Comparison of ENCODE assay signal across 19 cellular contexts in the genomic region with DNA sequence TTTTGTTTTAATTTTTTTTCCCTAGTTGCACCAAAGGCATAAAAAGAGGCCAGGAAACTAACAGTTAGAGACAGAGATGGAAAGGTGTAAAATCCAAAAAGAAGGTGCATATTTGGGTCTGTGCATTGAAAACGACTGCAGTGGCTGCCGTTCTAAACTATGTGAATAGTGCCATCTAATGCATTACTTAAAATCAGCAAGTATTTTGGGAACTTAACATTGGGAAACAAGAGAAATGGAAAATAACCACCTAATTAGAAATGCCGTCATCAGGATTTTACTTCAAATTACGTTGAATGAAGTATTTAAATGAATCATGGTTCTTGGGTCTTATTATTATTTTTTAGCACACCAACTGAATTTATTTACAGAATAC.
A peak's percentile ranks its signal among the peaks of the same experiment; 100 is the strongest.
DNase-seq lines count a peak whose midpoint lies in the region; ATAC-seq and TF ChIP-seq lines count a peak whose summit lies in the region.
"Had no signal": no experiment of that assay in that cellular context is flagged by ENCODE, and none has a peak within 500 bp of the region (broad histone marks: within the 10 kb centered on the region; RNA-seq: fewer than 3 reads in every experiment).

No MANE protein-coding gene starts in this region.

- no peaks in the 10 kb centered on the region for H3K9me3 ChIP-seq in Caco-2
- peaks cover 0 to 3% (median 0%) of the 10 kb centered on the region in 3 experiments for H3K9me3 ChIP-seq in naive thymus-derived CD4-positive, alpha-beta T cell (ENCODE audit: control insufficient read depth in 2 of 3, low read length in 3 of 3)

- no TSS peak for BruUV-seq in Caco-2 (replicated peaks; lab: Mats Ljungman, UMichigan)

- no peak for DNase-seq in Caco-2
- peak; percentile 8 for DNase-seq in MV-4-11 (lab: John Stamatoyannopoulos, UW)
- no peak for DNase-seq in astrocyte of the spinal cord (ENCODE audit: low read depth, low spot score)
- DNase-seq in neural crest cell (ENCODE audit: low read depth, low spot score) = no peak
- DNase-seq in NK-92 (lab: John Stamatoyannopoulos, UW; ENCODE audit: unreplicated experiment) = no peak
- DNase-seq in naive thymus-derived CD4-positive, alpha-beta T cell = no peak
- DNase-seq: activated CD4-positive, alpha-beta T cell treated with anti-CD3 and anti-CD28 coated beads for 4 hours; activated CD8-positive, alpha-beta memory T cell treated with anti-CD3 and anti-CD28 coated beads, Interleukin-2, amount 50 U/mL, for 4 hours; activated gamma-delta T cell; AML-193; foreskin fibroblast; KG1; NCI-H1105; Right ventricle myocardium superior; stimulated activated CD4-positive, alpha-beta T cell treated with anti-CD3 and anti-CD28 coated beads, Interleukin-4, amount 100 ng/mL, for 1 hour; T-helper 2 cell had no signal

- H3K27me3 ChIP-seq in Caco-2 (replicated peaks; ENCODE audit: control insufficient read depth, insufficient read depth, low read length) = no peaks in the 10 kb centered on the region
- H3K27me3 ChIP-seq in naive thymus-derived CD4-positive, alpha-beta T cell (ENCODE audit: control insufficient read depth in 2 of 2, insufficient read depth in 2 of 2, low read length in 2 of 2) = no peaks in the 10 kb centered on the region

- peaks cover 61% of the 10 kb centered on the region for H3K4me1 ChIP-seq in Caco-2
- no peaks in the 10 kb centered on the region for H3K4me1 ChIP-seq in naive thymus-derived CD4-positive, alpha-beta T cell (ENCODE audit: control insufficient read depth in 2 of 2, insufficient read depth in 2 of 2, low read length in 2 of 2)
- H3K4me1 ChIP-seq: parathyroid adenoma had no signal

- POLR2A ChIA-PET in Caco-2 (lab: Charles Lee) = no interaction called here
- POLR2A ChIA-PET in naive thymus-derived CD4-positive, alpha-beta T cell (lab: Charles Lee) = no interaction called here

- intact Hi-C loops in Caco-2 (cut with micrococcal nuclease; ENCODE audit: unreplicated experiment) = loop anchor here (1.0 kb wide), 2 partner anchors 24 to 80 kb away; no protein-coding TSS in a partner anchor
- intact Hi-C loops in naive thymus-derived CD4-positive, alpha-beta T cell (cut with micrococcal nuclease) = no loop called here

- H3K36me3 Mint-ChIP-seq in Caco-2 (ENCODE audit: insufficient read depth, unreplicated experiment) = peaks cover 15% of the 10 kb centered on the region
- H3K36me3 Mint-ChIP-seq in neural crest cell (ENCODE audit: low read depth) = peaks cover 14% of the 10 kb centered on the region
- H3K36me3 Mint-ChIP-seq in naive thymus-derived CD4-positive, alpha-beta T cell = no peaks in the 10 kb centered on the region

- ATAC-seq in naive thymus-derived CD4-positive, alpha-beta T cell = no peak
- no peak for ATAC-seq in HG03460 (IDR thresholded peaks at IDR 0.05; ENCODE audit: unreplicated experiment)

- CTCF ChIA-PET in Caco-2 (lab: Charles Lee) = interaction anchor here (1.0 to 2.0 kb wide), 5 partner anchors 15 to 90 kb away, joined by 3 to 13 read pairs (median 7); no protein-coding TSS in a partner anchor
- CTCF ChIA-PET in naive thymus-derived CD4-positive, alpha-beta T cell (lab: Charles Lee) = no interaction called here

- H3K4me3 Mint-ChIP-seq in Caco-2 (ENCODE audit: unreplicated experiment) (no peak overlapping the region), neural crest cell (peak overlapping the region; percentile 46)
- no peak overlapping the region for H3K4me3 Mint-ChIP-seq in naive thymus-derived CD4-positive, alpha-beta T cell

- H3K9me3 Mint-ChIP-seq in Caco-2 (ENCODE audit: unreplicated experiment) = no peaks in the 10 kb centered on the region
- H3K9me3 Mint-ChIP-seq in neural crest cell = peaks cover 9% of the 10 kb centered on the region
- peaks cover 0 to 8% (median 0%) of the 10 kb centered on the region in 11 donors for H3K9me3 Mint-ChIP-seq in naive thymus-derived CD4-positive, alpha-beta T cell

- peak; percentile 36 to 54 for TF ChIP-seq CTCF in Caco-2 (IDR thresholded peaks at IDR 0.05; ENCODE audit: insufficient read depth in 1 of 2, low read depth in 1 of 2, low read length in 1 of 2, severe bottlenecking in 1 of 2, unreplicated experiment in 1 of 2)
- TF ChIP-seq CTCF in astrocyte of the spinal cord (IDR thresholded peaks at IDR 0.05; ENCODE audit: low read depth, low read length) = peak; percentile 3
- peak; percentile 50 for TF ChIP-seq CTCF in neural crest cell (conservative IDR thresholded peaks at IDR 0.05)

- H3K4me1 Mint-ChIP-seq in Caco-2 (ENCODE audit: low read depth, unreplicated experiment) (peaks cover 48% of the 10 kb centered on the region), neural crest cell (peaks cover 75% of the 10 kb centered on the region)
- H3K4me1 Mint-ChIP-seq in naive thymus-derived CD4-positive, alpha-beta T cell = no peaks in the 10 kb centered on the region

- H3K36me3 ChIP-seq in Caco-2 (ENCODE audit: control insufficient read depth, insufficient read depth, low read length) = no peaks in the 10 kb centered on the region; the same call in 1 of the 2 replicates
- H3K36me3 ChIP-seq in naive thymus-derived CD4-positive, alpha-beta T cell (ENCODE audit: control insufficient read depth in 2 of 3, insufficient read depth in 3 of 3, low read length in 3 of 3) = no peaks in the 10 kb centered on the region

- H3K27ac ChIP-seq in naive thymus-derived CD4-positive, alpha-beta T cell (ENCODE audit: low read depth, low read length) = no peak overlapping the region
- H3K27ac ChIP-seq: HL-60, parathyroid adenoma had no signal

- in situ Hi-C loops in astrocyte of the spinal cord (cut with HindIII; ENCODE audit: low sequenced_read_pairs) = no loop called here

- H3K27ac Mint-ChIP-seq in Caco-2 (ENCODE audit: unreplicated experiment) = no peak overlapping the region
- H3K27ac Mint-ChIP-seq in neural crest cell (ENCODE audit: unreplicated experiment) = peak overlapping the region; percentile 29
- no peak overlapping the region for H3K27ac Mint-ChIP-seq in naive thymus-derived CD4-positive, alpha-beta T cell

- H3K4me3 ChIP-seq in Caco-2 (ENCODE audit: low read depth, low read length) (no peak overlapping the region), astrocyte of the spinal cord (ENCODE audit: low read depth, low read length) (no peak overlapping the region)
- no peak overlapping the region for H3K4me3 ChIP-seq in naive thymus-derived CD4-positive, alpha-beta T cell (ENCODE audit: low read length)

- H3K27me3 Mint-ChIP-seq in Caco-2 (ENCODE audit: insufficient read depth, unreplicated experiment) (no peaks in the 10 kb centered on the region), neural crest cell (ENCODE audit: low read depth) (no peaks in the 10 kb centered on the region)
- peaks cover 18 to 48% (median 28%) of the 10 kb centered on the region in 5 donors for H3K27me3 Mint-ChIP-seq in naive thymus-derived CD4-positive, alpha-beta T cell
